Comparison of ENCODE assay signal across 21 cellular contexts in genomic region chr6:16563628-16564240, GRCh38.
"Had no signal": no experiment of that assay in that cellular context is flagged by ENCODE, and none has a peak within 500 bp of the region (broad histone marks: within the 10 kb centered on the region; RNA-seq: fewer than 3 reads in every experiment).

No MANE protein-coding gene starts in this region.

- H3K4me3 ChIP-seq: hepatocyte, ovary, suprapubic skin, thyroid gland, upper lobe of left lung, vagina had no signal

- H3K27me3 ChIP-seq: foreskin keratinocyte, hepatocyte, ovary, suprapubic skin, thyroid gland, upper lobe of left lung, vagina had no signal

- DNase-seq: head of caudate nucleus; kidney; left cardiac atrium; left ventricle myocardium superior; mammary epithelial cell; naive thymus-derived CD4-positive, alpha-beta T cell; nephron progenitor cell; ovary; right cardiac atrium; stimulated activated CD4-positive, alpha-beta T cell treated with anti-CD3 and anti-CD28 coated beads, Interleukin-4, amount 100 ng/mL, for 1 hour; stimulated activated CD8-positive, alpha-beta memory T cell treated with anti-CD3 and anti-CD28 coated beads, Interleukin-4, amount 100 ng/mL, for 48 hours; stimulated activated naive CD8-positive, alpha-beta T cell treated with anti-CD3 and anti-CD28 coated beads, Interleukin-15, Interleukin-2, amounts not matched to agents 100 U/mL and 50 U/mL, for 24 hours; thyroid gland; upper lobe of left lung had no signal

- H2AFZ ChIP-seq: hepatocyte had no signal

- H3K4me1 Mint-ChIP-seq: nephron progenitor cell had no signal

- H3K79me2 ChIP-seq: hepatocyte had no signal

- H3K27ac ChIP-seq: foreskin keratinocyte, hepatocyte, ovary, suprapubic skin, thyroid gland, upper lobe of left lung, vagina had no signal

- H3K36me3 ChIP-seq: ovary, suprapubic skin, thyroid gland, upper lobe of left lung, vagina had no signal

- H3K4me1 ChIP-seq: foreskin keratinocyte, upper lobe of left lung had no signal

- H3K27me3 Mint-ChIP-seq: dendritic cell treated with granulocyte-macrophage colony-stimulating factor and Interleukin-4, amounts not matched to agents 40 ng/mL and 50 ng/mL, for 4 days; naive thymus-derived CD4-positive, alpha-beta T cell had no signal

- FAIRE-seq: colon, kidney had no signal

- H3K4me2 ChIP-seq: hepatocyte had no signal

- H3K4me3 Mint-ChIP-seq: dendritic cell treated with granulocyte-macrophage colony-stimulating factor and Interleukin-4, amounts not matched to agents 40 ng/mL and 50 ng/mL, for 4 days; naive thymus-derived CD4-positive, alpha-beta T cell; nephron progenitor cell; stimulated activated effector memory CD8-positive, alpha-beta T cell treated with anti-CD3 and anti-CD28 coated beads, Interleukin-12 subunit alpha, Interleukin-12 subunit beta, amount 100 ng/mL, for 72 hours had no signal

- H3K27ac Mint-ChIP-seq: dendritic cell treated with granulocyte-macrophage colony-stimulating factor and Interleukin-4, amounts not matched to agents 40 ng/mL and 50 ng/mL, for 4 days; naive thymus-derived CD4-positive, alpha-beta T cell; nephron progenitor cell; stimulated activated effector memory CD8-positive, alpha-beta T cell treated with anti-CD3 and anti-CD28 coated beads, Interleukin-12 subunit alpha, Interleukin-12 subunit beta, amount 100 ng/mL, for 72 hours had no signal

- H3K9me3 ChIP-seq: ovary, suprapubic skin, thyroid gland, upper lobe of left lung, vagina had no signal

- ATAC-seq: foreskin keratinocyte; left cardiac atrium; naive thymus-derived CD4-positive, alpha-beta T cell; right cardiac atrium; stimulated activated effector memory CD8-positive, alpha-beta T cell treated with anti-CD3 and anti-CD28 coated beads, Interleukin-12 subunit alpha, Interleukin-12 subunit beta, amount 100 ng/mL, for 72 hours; stimulated activated naive CD8-positive, alpha-beta T cell treated with anti-CD3 and anti-CD28 coated beads, Interleukin-15, Interleukin-2, amounts not matched to agents 100 U/mL and 50 U/mL, for 24 hours had no signal

- H3K9me3 Mint-ChIP-seq: dendritic cell treated with granulocyte-macrophage colony-stimulating factor and Interleukin-4, amounts not matched to agents 40 ng/mL and 50 ng/mL, for 4 days; naive thymus-derived CD4-positive, alpha-beta T cell; nephron progenitor cell; stimulated activated effector memory CD8-positive, alpha-beta T cell treated with anti-CD3 and anti-CD28 coated beads, Interleukin-12 subunit alpha, Interleukin-12 subunit beta, amount 100 ng/mL, for 72 hours had no signal
